13 cellular contexts compared by ENCODE assay signal in genomic region chr17:82832881-82833475, GRCh38. TPM values are rescaled to one million over a fixed set of nuclear protein-coding genes. Genes with fewer than 3 reads are reported as not detected.
"Had no signal": no experiment of that assay in that cellular context is flagged by ENCODE, and none has a peak within 500 bp of the region (broad histone marks: within the 10 kb centered on the region; RNA-seq: fewer than 3 reads in every experiment).

No MANE protein-coding gene starts in this region.

- H3K27ac Mint-ChIP-seq: T-helper 2 cell treated with Interferon-gamma antibody and Interleukin-4, amounts not matched to agents 5 μg/mL and 100 μg/mL, for 36 hours had no signal

- H3K36me3 ChIP-seq: prostate gland, thyroid gland had no signal

- H3K4me3 ChIP-seq: lower lobe of right lung, prostate gland, SJSA1, thyroid gland had no signal

- H3K27ac ChIP-seq: lower lobe of right lung, prostate gland, SJSA1 had no signal

- H3K27me3 ChIP-seq: SJSA1, thyroid gland had no signal

- H3K4me1 ChIP-seq: SJSA1 had no signal

- H3K4me3 Mint-ChIP-seq: T-helper 2 cell treated with Interferon-gamma antibody and Interleukin-4, amounts not matched to agents 5 μg/mL and 100 μg/mL, for 36 hours had no signal

- ATAC-seq: activated CD4-positive, CD25-positive, alpha-beta regulatory T cell treated with anti-CD3 and anti-CD28 coated beads, Interleukin-2, amount 50 U/mL, for 24 hours; lower lobe of right lung had no signal

- H3K9me3 Mint-ChIP-seq: T-helper 2 cell treated with Interferon-gamma antibody and Interleukin-4, amounts not matched to agents 5 μg/mL and 100 μg/mL, for 36 hours had no signal

- DNase-seq: activated CD4-positive, alpha-beta T cell treated with anti-CD3 and anti-CD28 coated beads, Interleukin-2, amount 50 U/mL, for 48 hours; activated naive CD4-positive, alpha-beta T cell; lower lobe of right lung; midbrain; stimulated activated CD4-positive, alpha-beta T cell treated with anti-CD3 and anti-CD28 coated beads, Interleukin-4, amount 100 ng/mL, for 4 hours; SW 1271; thyroid gland had no signal

- H3K9me3 ChIP-seq: lower lobe of right lung, prostate gland, thyroid gland had no signal

RNA-seq across cellular contexts. Expression of gene ZNF750, which starts 6.8 kb away (rescaled TPM):
- total RNA-seq: fibroblast of lung, frontal cortex, SJSA1 had no signal
- polyA plus RNA-seq: fibroblast of lung had no signal
